ENCODE assay signal across 20 cellular contexts in the genomic region with DNA sequence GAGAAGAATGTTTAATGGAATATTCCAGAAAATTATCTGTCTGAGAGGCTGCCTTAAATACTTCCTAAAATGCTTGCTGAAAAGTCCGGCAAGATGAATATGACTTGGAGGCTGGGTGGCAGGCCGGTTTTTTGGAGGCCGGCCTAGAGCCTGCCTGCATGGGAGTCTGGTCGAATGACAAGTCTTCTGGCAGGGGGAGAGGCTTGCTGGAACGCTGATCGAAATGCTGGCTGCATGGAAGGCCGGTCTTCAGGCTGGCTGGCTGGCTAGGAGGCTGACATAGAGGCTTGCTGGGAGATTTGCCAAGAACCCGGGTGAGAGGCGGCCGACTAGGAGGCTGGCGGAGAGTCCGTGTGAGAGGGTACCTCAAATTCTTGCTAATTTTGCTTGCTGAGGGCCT.
DNase-seq lines count a peak whose midpoint lies in the region; ATAC-seq, FAIRE-seq and TF ChIP-seq lines count a peak whose summit lies in the region.
"Had no signal": no experiment of that assay in that cellular context is flagged by ENCODE, and none has a peak within 500 bp of the region (broad histone marks: within the 10 kb centered on the region; RNA-seq: fewer than 3 reads in every experiment).

No MANE protein-coding gene starts in this region.

- DNase-seq in heart left ventricle (peak in 3 of 5 donors; percentile 7 to 68 (median 23)), left ventricle myocardium inferior (no peak), cerebellar cortex (ENCODE audit: low spot score) (peak; percentile 14), islet precursor cell (peak; percentile 55), GM12892 (ENCODE audit: insufficient read length) (no peak), body of pancreas (no peak), T1000 (lab: John Stamatoyannopoulos, UW) (no peak), small intestine (no peak)
- DNase-seq: activated CD4-positive, alpha-beta T cell treated with anti-CD3 and anti-CD28 coated beads, Interleukin-2, amount 50 U/mL, for 48 hours; activated effector memory CD4-positive, alpha-beta T cell treated with Interleukin-2 at 50 U/mL for 16 hours; DMS 273 treated with DMSO at 0.1 percent for 48 hours; MM.1S; NCI-H1436; PC-9; retina; uterus had no signal

- H3K9me3 ChIP-seq in heart left ventricle = no peaks in the 10 kb centered on the region
- no peaks in the 10 kb centered on the region for H3K9me3 ChIP-seq in left ventricle myocardium inferior (replicated peaks)
- H3K9me3 ChIP-seq in body of pancreas = no peaks in the 10 kb centered on the region
- H3K9me3 ChIP-seq in small intestine (ENCODE audit: control insufficient read depth, low read depth) = no peaks in the 10 kb centered on the region
- H3K9me3 ChIP-seq: gastroesophageal sphincter, uterus had no signal

- H3K4me3 ChIP-seq in heart left ventricle (no peak overlapping the region), left ventricle myocardium inferior (no peak overlapping the region), body of pancreas (no peak overlapping the region), small intestine (ENCODE audit: low read depth in 1 of 2, low read length in 2 of 2) (no peak overlapping the region)
- H3K4me3 ChIP-seq: dorsolateral prefrontal cortex, gastroesophageal sphincter, PC-9, uterus had no signal

- H3K27ac ChIP-seq in heart left ventricle (peak overlapping the region in 1 of 12 donors; percentile 22), left ventricle myocardium inferior (replicated peaks) (no peak overlapping the region), body of pancreas (no peak overlapping the region), small intestine (ENCODE audit: low read depth in 1 of 2, low read length in 1 of 2) (no peak overlapping the region)
- H3K27ac ChIP-seq: dorsolateral prefrontal cortex, epithelial cell of prostate, gastroesophageal sphincter, PC-9, uterus had no signal

- TF ChIP-seq CTCF in heart left ventricle (IDR thresholded peaks at IDR 0.05) = no peak
- no peak for TF ChIP-seq CTCF in left ventricle myocardium inferior (IDR thresholded peaks at IDR 0.05; ENCODE audit: borderline replicate concordance)
- TF ChIP-seq CTCF in body of pancreas (IDR thresholded peaks at IDR 0.05) = no peak

- ATAC-seq in heart left ventricle (peak in 1 of 4 donors; percentile 36), body of pancreas (no peak)
- ATAC-seq: WTC11 had no signal

- no peaks in the 10 kb centered on the region for H3K4me1 ChIP-seq in heart left ventricle
- H3K4me1 ChIP-seq in left ventricle myocardium inferior = no peaks in the 10 kb centered on the region
- H3K4me1 ChIP-seq in body of pancreas = no peaks in the 10 kb centered on the region
- no peaks in the 10 kb centered on the region for H3K4me1 ChIP-seq in small intestine (ENCODE audit: control insufficient read depth in 2 of 2, insufficient read depth in 1 of 2, low read depth in 1 of 2, low read length in 1 of 2)
- H3K4me1 ChIP-seq: uterus had no signal

- intact Hi-C loops in heart left ventricle (cut with DNase I) (no loop called here), left ventricle myocardium inferior (cut with micrococcal nuclease) (no loop called here), body of pancreas (cut with DNase I) (no loop called here)

- FAIRE-seq in GM12892 (lab: Jason Lieb, UNC) (no peak), small intestine (lab: Jason Lieb, UNC) (no peak)

- H3K27me3 ChIP-seq in heart left ventricle (peaks cover 0 to 7% (median 0%) of the 10 kb centered on the region in 9 donors), left ventricle myocardium inferior (ENCODE audit: low read depth) (peaks cover 4% of the 10 kb centered on the region), body of pancreas (no peaks in the 10 kb centered on the region), small intestine (ENCODE audit: control insufficient read depth in 2 of 2, insufficient read depth in 2 of 2, low read length in 2 of 2) (no peaks in the 10 kb centered on the region)
- H3K27me3 ChIP-seq: dorsolateral prefrontal cortex, gastroesophageal sphincter, uterus had no signal

- H3K36me3 ChIP-seq in heart left ventricle (no peaks in the 10 kb centered on the region), left ventricle myocardium inferior (no peaks in the 10 kb centered on the region), body of pancreas (replicated peaks in 1 of 2; ENCODE audit: insufficient read depth in 1 of 2, low read depth in 2 of 2) (no peaks in the 10 kb centered on the region), small intestine (ENCODE audit: control insufficient read depth in 2 of 2, insufficient read depth in 2 of 2, low read length in 2 of 2) (no peaks in the 10 kb centered on the region)
- H3K36me3 ChIP-seq: gastroesophageal sphincter, uterus had no signal

- TF ChIP-seq POLR2A in heart left ventricle (IDR thresholded peaks at IDR 0.05) = no peak
- TF ChIP-seq POLR2A in GM12892 (IDR thresholded peaks at IDR 0.05; ENCODE audit: low read depth, low read length) = no peak
- no peak for TF ChIP-seq POLR2A in body of pancreas (IDR thresholded peaks at IDR 0.05)

- WGBS in heart left ventricle, 4 donors = 75 to 82% (median 75%) methylated on average over 11 to 12 of the region's 12 CpGs
- WGBS in body of pancreas, 2 donors = 85 to 87% methylated on average over 12 of the region's 12 CpGs
- 69 to 87% (median 84%) methylated on average over 12 of the region's 12 CpGs for WGBS in small intestine, 3 donors

Comparison
In these comparisons a context has a peak if more than half of its experiments do, and no peak if none do; other contexts are left out.
1. DNase-seq: peak in heart left ventricle (3 of 5), cerebellar cortex (single experiment) and islet precursor cell (single experiment); none in left ventricle myocardium inferior (single experiment), GM12892 (single experiment), body of pancreas (0 of 4), T1000 (single experiment) and small intestine (single experiment).